Comparison of ENCODE assay signal across 10 cellular contexts in the genomic region with DNA sequence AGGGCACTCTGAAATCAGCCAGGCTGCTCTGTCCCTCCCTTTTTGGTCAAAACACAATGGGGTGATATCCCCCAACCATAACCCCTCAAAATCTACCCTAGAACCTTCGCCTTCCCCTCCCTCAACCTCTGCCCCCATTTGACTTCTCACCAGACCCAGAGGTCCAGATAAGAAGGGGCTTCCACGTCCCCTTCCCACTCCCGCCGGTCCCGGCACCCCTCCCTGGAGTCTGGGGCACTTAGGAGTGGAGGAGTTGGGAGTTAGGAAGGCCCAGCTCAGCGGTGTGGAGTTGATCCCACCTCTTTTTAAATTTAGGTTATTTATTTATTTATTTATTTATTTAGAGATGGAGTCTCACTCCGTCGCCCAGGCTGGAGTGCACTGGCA. TPM values are rescaled to one million over a fixed set of nuclear protein-coding genes. Genes with fewer than 3 reads are reported as not detected.
DNase-seq lines count a peak whose midpoint lies in the region; ATAC-seq and TF ChIP-seq lines count a peak whose summit lies in the region.
"Had no signal": no experiment of that assay in that cellular context is flagged by ENCODE, and none has a peak within 500 bp of the region (broad histone marks: within the 10 kb centered on the region; RNA-seq: fewer than 3 reads in every experiment).

No MANE protein-coding gene starts in this region.

- POLR2A ChIA-PET in AG04450 (lab: Yijun Ruan, JAX) (interaction anchor here (0.5 to 19.0 kb wide), 8 partner anchors 16 to 100 kb away, joined by 3 to 654 read pairs (median 6); partner anchors contain the start of gene COL1A1), HEK293 (lab: Yijun Ruan, JAX) (interaction anchor here (0.7 to 2.0 kb wide), 3 partner anchors 23 to 73 kb away, joined by 3 to 9 read pairs (median 4); no protein-coding TSS in a partner anchor)

- CTCF ChIA-PET in AG04450 (lab: Charles Lee) (interaction anchor here (0.6 to 3.0 kb wide), 9 partner anchors 9 to 113 kb away, joined by 3 to 18 read pairs (median 5); no protein-coding TSS in a partner anchor), HEK293 (lab: Yijun Ruan, JAX) (interaction anchor here (0.5 to 21.9 kb wide), 18 partner anchors 8 to 629 kb away, joined by 3 to 487 read pairs (median 4); partner anchors contain the start of gene COL1A1)

- peaks cover 17% of the 10 kb centered on the region for H3K27me3 Mint-ChIP-seq in nephron (ENCODE audit: low read depth)

- H3K4me1 Mint-ChIP-seq in nephron: peaks cover 48% of the 10 kb centered on the region

- no peak for TF ChIP-seq CTCF in AG04450 (IDR thresholded peaks at IDR 0.05; ENCODE audit: low read depth, low read length)
- TF ChIP-seq CTCF in HEK293 (tag by site-specific recombination; IDR thresholded peaks at IDR 0.05): no peak
- no peak for TF ChIP-seq CTCF in coronary artery (IDR thresholded peaks at IDR 0.05)
- no peak for TF ChIP-seq CTCF in nephron (IDR thresholded peaks at IDR 0.05; ENCODE audit: unreplicated experiment in 3 of 3)

- no peak overlapping the region for H3K27ac Mint-ChIP-seq in nephron

- H3K9me3 Mint-ChIP-seq in nephron: no peaks in the 10 kb centered on the region

- ATAC-seq in GM19328 (IDR thresholded peaks at IDR 0.05; ENCODE audit: unreplicated experiment): no peak

- no peak for DNase-seq in AG04450 (ENCODE audit: low read depth, low spot score)
- no peak for DNase-seq in coronary artery (ENCODE audit: low spot score)
- no peak for DNase-seq in SW 1271 (lab: John Stamatoyannopoulos, UW)
- DNase-seq in COLO829 (ENCODE audit: low spot score): no peak
- DNase-seq in activated CD4-positive, alpha-beta T cell treated with anti-CD3 and anti-CD28 coated beads for 1 hour: no peak
- DNase-seq: NCI-H187 had no signal

- no peaks in the 10 kb centered on the region for H3K9me3 ChIP-seq in AG04450 (ENCODE audit: control insufficient read depth, insufficient read depth, low read length)
- no peaks in the 10 kb centered on the region for H3K9me3 ChIP-seq in HEK293 (ENCODE audit: control insufficient read depth, insufficient read depth, low read depth, low read length)

- H3K4me1 ChIP-seq in HEK293 (ENCODE audit: control insufficient read depth, insufficient read depth, low read length): no peaks in the 10 kb centered on the region; the same call in 1 of the 2 replicates

- no peaks in the 10 kb centered on the region for H3K36me3 ChIP-seq in HEK293 (ENCODE audit: control insufficient read depth in 2 of 2, insufficient read depth in 1 of 2, low read length in 2 of 2)

- H3K27me3 ChIP-seq in AG04450 (ENCODE audit: control insufficient read depth, insufficient read depth, low read length): no peaks in the 10 kb centered on the region

- peak overlapping the region in 2 of 3 experiments; percentile 25 to 35 for H3K4me3 Mint-ChIP-seq in nephron

- H3K36me3 Mint-ChIP-seq in nephron (ENCODE audit: low read depth): no peaks in the 10 kb centered on the region
- H3K36me3 Mint-ChIP-seq: CD4-positive, alpha-beta memory T cell had no signal

- H3K4me3 ChIP-seq in AG04450 (ENCODE audit: low read depth, low read length) (peak overlapping the region; percentile 39), HEK293 (ENCODE audit: low read depth, low read length) (no peak overlapping the region), coronary artery (peak overlapping the region; percentile 85)

- H3K27ac ChIP-seq in AG04450 (ENCODE audit: low read depth, low read length) (no peak overlapping the region), HEK293 (ENCODE audit: extremely low read depth, low read depth, low read length) (no peak overlapping the region), coronary artery (peak overlapping the region; percentile 69 to 93)

TF ChIP-seq in HEK293, 187 proteins besides CTCF, POLR2A, EP300 and RAD21:
- 0 out of 2 replicates have a peak, but pooled peaks have one; percentile 1 for TF ChIP-seq ZNF335 (tag by site-specific recombination; conservative IDR thresholded peaks at IDR 0.05)
- no peak for TF ChIP-seq ZNF639 (tag by site-specific recombination; IDR thresholded peaks at IDR 0.05)

RNA-seq across cellular contexts. Expression of gene TMEM92, which starts 0.6 kb away (rescaled TPM):
- 0.47 and 0.96 TPM in 2 replicates for polyA plus RNA-seq in AG04450 (2011; rRNA removed)
- 0.48 and 0.55 TPM in 2 replicates for polyA minus RNA-seq in AG04450 (2011; rRNA and poly(A)+ RNA removed)
- polyA plus RNA-seq: CD4-positive, alpha-beta memory T cell had no signal

Comparison
In these comparisons a context has a peak if more than half of its experiments do, and no peak if none do; other contexts are left out.
1. H3K27ac ChIP-seq: peak in coronary artery (2 of 2); none in AG04450 (single experiment) and HEK293 (single experiment).